In the genomic region with DNA sequence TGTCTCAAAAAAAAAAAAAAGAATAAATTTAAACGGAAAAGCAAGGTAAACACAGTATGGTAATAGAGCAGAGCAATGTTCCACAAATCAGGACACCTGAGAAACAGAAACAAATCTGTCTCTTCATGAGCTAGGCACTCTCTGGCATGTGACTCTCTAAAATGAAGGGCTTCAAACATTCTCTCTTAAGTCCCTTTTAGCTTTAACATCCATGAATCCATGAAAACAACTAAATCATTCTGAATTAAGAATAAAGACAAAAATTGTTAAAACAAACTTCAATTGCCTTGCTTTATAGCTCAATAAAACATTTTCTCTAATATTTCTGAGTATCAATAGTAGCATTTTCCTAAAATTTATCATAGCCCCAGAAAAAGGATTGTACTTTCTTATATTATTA, we compare ENCODE assay signal across 19 cellular contexts.
"Had no signal": no experiment of that assay in that cellular context is flagged by ENCODE, and none has a peak within 500 bp of the region (broad histone marks: within the 10 kb centered on the region; RNA-seq: fewer than 3 reads in every experiment).

No MANE protein-coding gene starts in this region.

- DNase-seq: colonic mucosa; cortex of kidney; dermis blood vessel endothelial cell; dorsolateral prefrontal cortex; effector CD4-positive, alpha-beta T cell; effector CD8-positive, alpha-beta T cell; effector memory CD4-positive, alpha-beta T cell; effector memory CD8-positive, alpha-beta T cell; endodermal cell; erythroblast; esophagus squamous epithelium; foreskin fibroblast; foreskin keratinocyte; foreskin melanocyte; gastrocnemius medialis; glutamatergic neuron; head of caudate nucleus; heart left ventricle; heart right ventricle had no signal
